Comparison of ENCODE assay signal across 1 cellular context in genomic region chr17:42677012-42677857, GRCh38.
TF ChIP-seq lines count a peak whose summit lies in the region.

No MANE protein-coding gene starts in this region.

TF ChIP-seq in endothelial cell of umbilical vein, 7 proteins besides CTCF, POLR2A, EP300 and RAD21:
- TF ChIP-seq GATA2 (IDR thresholded peaks at IDR 0.05; ENCODE audit: insufficient read depth, insufficient read length, low read depth, low read length) (no peak), MAX (IDR thresholded peaks at IDR 0.05; ENCODE audit: insufficient read depth, insufficient read length) (peak; percentile 90), MYC (IDR thresholded peaks at IDR 0.05; ENCODE audit: low read depth, low read length) (no peak)
